Comparison of ENCODE assay signal across 33 cellular contexts in genomic region chr5:80933061-80933460, GRCh38. TPM values are rescaled to one million over a fixed set of nuclear protein-coding genes. Genes with fewer than 3 reads are reported as not detected.
"Had no signal": no experiment of that assay in that cellular context is flagged by ENCODE, and none has a peak within 500 bp of the region (broad histone marks: within the 10 kb centered on the region; RNA-seq: fewer than 3 reads in every experiment).

No MANE protein-coding gene starts in this region.

- DNase-seq: activated CD4-positive, alpha-beta T cell treated with anti-CD3 and anti-CD28 coated beads, Interleukin-2, amount 10 ng/mL, durations not matched to agents 7 days and 5 days; activated CD4-positive, alpha-beta T cell treated with anti-CD3 and anti-CD28 coated beads, Interleukin-2, amount 50 U/mL, for 48 hours; activated CD4-positive, CD25-positive, alpha-beta regulatory T cell; activated CD8-positive, alpha-beta memory T cell treated with anti-CD3 and anti-CD28 coated beads, Interleukin-2, amount 50 U/mL, for 4 hours; activated CD8-positive, alpha-beta T cell treated with anti-CD3 and anti-CD28 coated beads, Interleukin-2, amount 10 ng/mL, durations not matched to agents 7 days and 5 days; activated gamma-delta T cell treated with Interleukin-2 at 50 U/mL for 16 hours; activated naive CD4-positive, alpha-beta T cell treated with anti-CD3 and anti-CD28 coated beads for 36 hours; activated T-cell treated with anti-CD3 and anti-CD28 coated beads for 4 hours; activated T-cell treated with anti-CD3 and anti-CD28 coated beads, Interleukin-2, amount 50 U/mL, for 4 hours; adrenal gland; aorta; body of pancreas; cerebellar nuclear complex; cortex of kidney; NCI-H1105; NCI-H1417 treated with DMSO at 0.1 percent for 48 hours; NCI-H187 treated with DMSO at 0.1 percent for 48 hours; NCI-H2081 treated with DMSO at 0.1 percent for 48 hours; NCI-H510A; NCI-H526; NCI-H748 treated with DMSO at 0.1 percent for 48 hours; NK-92 treated with Interleukin-12 subunit alpha and Interleukin-12 subunit beta, amount 100 ng/mL, for 24 hours; PC-3; Peyer's patch; SIG-M5; SW 1271; T-helper 1 cell; T-helper 2 cell; T-helper 9 cell; WERI-Rb-1 had no signal

- H3K9me3 ChIP-seq: adrenal gland, body of pancreas, Peyer's patch had no signal

- H3K36me3 ChIP-seq: adrenal gland, Peyer's patch, WERI-Rb-1 had no signal

- H3K27me3 ChIP-seq: adrenal gland, body of pancreas, Peyer's patch had no signal

- H3K27ac ChIP-seq: adrenal gland, body of pancreas, Peyer's patch, RWPE1, WERI-Rb-1 had no signal

- H3K4me3 ChIP-seq: adrenal gland, body of pancreas, Peyer's patch had no signal

- H3K4me1 ChIP-seq: adrenal gland, body of pancreas, Peyer's patch had no signal

RNA-seq across cellular contexts. Expression of gene RASGRF2, which starts 27.1 kb away (rescaled TPM):
- total RNA-seq: MCF 10A, SK-MEL-5 had no signal
